In genomic region chr6:4210619-4211419, GRCh38 we compare ENCODE assay signal across 8 cellular contexts.
DNase-seq lines count a peak whose midpoint lies in the region; ATAC-seq and TF ChIP-seq lines count a peak whose summit lies in the region.

No MANE protein-coding gene starts in this region.

- no peak overlapping the region for H2BK120ac ChIP-seq in H9 (ENCODE audit: low read depth, low read length, poor library complexity, severe bottlenecking)

- H3K23ac ChIP-seq in H9 (ENCODE audit: insufficient read length, low read depth, low read length) = no peak overlapping the region

- intact Hi-C loops in Calu3 (cut with micrococcal nuclease; ENCODE audit: unreplicated experiment) = no loop called here
- intact Hi-C loops in mucosa of descending colon (cut with DNase I, micrococcal nuclease) = no loop called here

- peak; percentile 77 for ATAC-seq in mucosa of descending colon

- no peak overlapping the region for H3K4me2 ChIP-seq in H9 (ENCODE audit: insufficient read depth, insufficient read length, low read length)

- no peak overlapping the region for H2BK20ac ChIP-seq in H9 (ENCODE audit: low read depth, low read length, poor library complexity, severe bottlenecking)

- H3K56ac ChIP-seq in H9 (ENCODE audit: insufficient read length, low read depth, low read length) = no peak overlapping the region

- no peak overlapping the region for H2AK5ac ChIP-seq in H9 (ENCODE audit: insufficient read length, low read length)

- no peaks in the 10 kb centered on the region for H3K79me1 ChIP-seq in H9 (ENCODE audit: insufficient read depth, low read depth, low read length, poor library complexity, severe bottlenecking)

- H3K9ac ChIP-seq in H9 (ENCODE audit: extremely low read depth, insufficient read length, low read length) = no peak overlapping the region

- no peak overlapping the region for H3K4me3 ChIP-seq in mucosa of descending colon

- BruUV-seq in Calu3 (replicated peaks; lab: Mats Ljungman, UMichigan) = no TSS peak

- H4K8ac ChIP-seq in H9 (replicated peaks; ENCODE audit: insufficient read length, low read depth, low read length) = no peak overlapping the region

- H3K27me3 ChIP-seq in H9 (ENCODE audit: insufficient read depth, low read length) = no peaks in the 10 kb centered on the region

- H3K27ac Mint-ChIP-seq in Calu3 (ENCODE audit: unreplicated experiment) = no peak overlapping the region
- no peak overlapping the region for H3K27ac Mint-ChIP-seq in H9
- no peak overlapping the region for H3K27ac Mint-ChIP-seq in endothelial cell (ENCODE audit: unreplicated experiment)

- H4K5ac ChIP-seq in H9 (ENCODE audit: insufficient read length, low read depth, low read length) = no peak overlapping the region

- no peak overlapping the region for H4K91ac ChIP-seq in H9 (ENCODE audit: insufficient read length, low read depth, low read length)

- H3T11ph ChIP-seq in H9 (ENCODE audit: low read length) = no peak overlapping the region

- no peak overlapping the region for H2BK12ac ChIP-seq in H9 (ENCODE audit: insufficient read length, low read depth, low read length)

- H3K27me3 Mint-ChIP-seq in Calu3 (ENCODE audit: unreplicated experiment) = peaks cover 18% of the 10 kb centered on the region
- no peaks in the 10 kb centered on the region; the same call in 1 of the 2 replicates for H3K27me3 Mint-ChIP-seq in H9 (ENCODE audit: low read depth)
- H3K27me3 Mint-ChIP-seq in endothelial cell (ENCODE audit: unreplicated experiment) = peaks cover 3% of the 10 kb centered on the region

- H3K18ac ChIP-seq in H9 (ENCODE audit: insufficient read length, low read depth, low read length) = no peak overlapping the region

- WGBS in H9 (ENCODE audit: extremely low coverage, insufficient read length, low lambda C conversion rate) = no CpG with 5 or more reads among the region's 5 CpGs

- no peak overlapping the region for H3K27ac ChIP-seq in H9 (ENCODE audit: insufficient read length, low read depth, low read length)

- H3K79me2 ChIP-seq in H9 (ENCODE audit: insufficient read depth, low read length) = no peaks in the 10 kb centered on the region

- H2AFZ ChIP-seq in H9 (ENCODE audit: low read length) = no peak overlapping the region

- no peak overlapping the region for H3K4ac ChIP-seq in H9 (ENCODE audit: low read depth, low read length)

- TF ChIP-seq CTCF in Calu3 (IDR thresholded peaks at IDR 0.05; ENCODE audit: unreplicated experiment) (peak; percentile 61), H9 (conservative IDR thresholded peaks at IDR 0.05) (peak; percentile 77), endothelial cell (IDR thresholded peaks at IDR 0.05; ENCODE audit: unreplicated experiment) (peak; percentile 79), mucosa of descending colon (IDR thresholded peaks at IDR 0.05) (peak; percentile 51)

- H2BK15ac ChIP-seq in H9 (ENCODE audit: low read depth, low read length) = no peak overlapping the region

- H3K9me3 Mint-ChIP-seq in Calu3 (ENCODE audit: low read depth, unreplicated experiment) = no peaks in the 10 kb centered on the region
- H3K9me3 Mint-ChIP-seq in H9 = peaks cover 31 to 36% of the 10 kb centered on the region in 2 experiments
- peaks cover 11% of the 10 kb centered on the region for H3K9me3 Mint-ChIP-seq in endothelial cell (ENCODE audit: unreplicated experiment)

- no peaks in the 10 kb centered on the region for H3K36me3 ChIP-seq in mucosa of descending colon (ENCODE audit: low read depth)

- H3K4me1 Mint-ChIP-seq in Calu3 (ENCODE audit: low read depth, unreplicated experiment) = no peaks in the 10 kb centered on the region
- H3K4me1 Mint-ChIP-seq in H9 = peaks cover 4% of the 10 kb centered on the region in 2 experiments
- H3K4me1 Mint-ChIP-seq in endothelial cell (ENCODE audit: unreplicated experiment) = peaks cover 21% of the 10 kb centered on the region

- no peaks in the 10 kb centered on the region for H3K4me1 ChIP-seq in H9 (ENCODE audit: insufficient read depth, low read length)
- H3K4me1 ChIP-seq in mucosa of descending colon (ENCODE audit: low read depth) = no peaks in the 10 kb centered on the region

- no peak overlapping the region for H2BK5ac ChIP-seq in H9 (ENCODE audit: insufficient read length, low read length)

- no peaks in the 10 kb centered on the region for H3K36me3 Mint-ChIP-seq in Calu3 (ENCODE audit: insufficient read depth, unreplicated experiment)
- H3K36me3 Mint-ChIP-seq in H9 (ENCODE audit: insufficient read depth in 1 of 3, low read depth in 3 of 3) = peaks cover 5 to 24% (median 24%) of the 10 kb centered on the region in 3 experiments; a peak in 6 of 7 replicates
- H3K36me3 Mint-ChIP-seq in endothelial cell (ENCODE audit: low read depth, unreplicated experiment) = peaks cover 33% of the 10 kb centered on the region

- CTCF ChIA-PET in Calu3 (lab: Charles Lee) = no interaction called here

- H3K4me3 Mint-ChIP-seq in Calu3 (ENCODE audit: low read depth, unreplicated experiment) (no peak overlapping the region), H9 (no peak overlapping the region; a peak in 1 of 5 replicates), endothelial cell (ENCODE audit: unreplicated experiment) (no peak overlapping the region)

- no peak overlapping the region for H3K14ac ChIP-seq in H9 (ENCODE audit: insufficient read depth, low read length)

- H4K20me1 ChIP-seq in H9 (ENCODE audit: control insufficient read depth, insufficient read depth, insufficient read length) = no peaks in the 10 kb centered on the region

- H3K9me3 ChIP-seq in H9 (ENCODE audit: control insufficient read depth, low read depth, low read length) (peaks cover 9% of the 10 kb centered on the region), mucosa of descending colon (peaks cover 15% of the 10 kb centered on the region)

- no peaks in the 10 kb centered on the region for H3K23me2 ChIP-seq in H9 (ENCODE audit: insufficient read length, low read depth, low read length, poor library complexity, severe bottlenecking)

- peak; percentile 54 for DNase-seq in Calu3
- DNase-seq in H9 = peak; percentile 74
- DNase-seq in NCI-H2227 (lab: John Stamatoyannopoulos, UW; ENCODE audit: unreplicated experiment) = peak; percentile 35
- DNase-seq in activated CD4-positive, alpha-beta T cell treated with anti-CD3 and anti-CD28 coated beads, Interleukin-2, amount 50 U/mL, for 48 hours = peak; percentile 70 to 77
- peak; percentile 74 for DNase-seq in endothelial cell (ENCODE audit: low spot score)
- peak in 2 of 3 donors; percentile 65 to 84 for DNase-seq in mucosa of descending colon
- DNase-seq in stimulated activated CD8-positive, alpha-beta memory T cell treated with anti-CD3 and anti-CD28 coated beads, Interleukin-7, amount 100 ng/mL, for 24 hours (ENCODE audit: low read depth) = peak; percentile 44
- DNase-seq in NCI-H345 (lab: John Stamatoyannopoulos, UW) = no peak
